1 cellular context compared by ENCODE assay signal in the genomic region with DNA sequence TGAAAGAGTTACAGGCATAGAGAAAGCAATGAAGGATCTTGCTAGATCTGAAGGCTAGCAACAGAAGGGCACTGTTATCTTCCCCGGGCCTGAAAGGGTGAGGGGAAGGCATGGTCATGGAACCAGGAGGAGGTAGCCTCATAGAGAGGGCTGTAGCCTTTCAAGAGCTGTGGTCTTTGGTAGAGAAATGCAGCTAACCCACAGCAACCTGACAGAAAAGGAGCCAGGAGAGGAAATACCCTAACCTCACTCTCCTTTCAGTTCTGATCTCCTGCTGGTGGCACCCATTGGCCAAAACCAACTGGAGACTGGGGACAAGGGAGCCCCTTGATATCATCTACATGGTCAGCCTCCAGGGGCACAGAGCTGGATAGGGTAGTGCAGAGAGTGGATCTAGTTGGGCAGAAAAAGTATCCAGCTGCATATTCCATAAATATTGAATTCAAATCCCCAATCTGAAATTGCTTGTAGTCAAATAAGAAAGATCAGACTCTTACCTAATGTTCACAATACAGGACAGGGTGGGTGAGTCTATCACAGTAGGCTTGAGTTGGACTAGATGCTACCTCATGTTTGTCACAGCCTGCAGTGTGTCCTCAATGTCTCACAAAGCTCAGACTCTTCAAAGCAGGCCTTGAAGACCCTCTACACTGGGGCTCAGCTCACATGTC.
TF ChIP-seq lines count a peak whose summit lies in the region.

No MANE protein-coding gene starts in this region.

TF ChIP-seq in IMR-90, 13 proteins besides CTCF, POLR2A, EP300 and RAD21 (continued from another document):
- no peak for TF ChIP-seq MXI1 (IDR thresholded peaks at IDR 0.05; ENCODE audit: borderline replicate concordance, low read depth, low read length)
- no peak for TF ChIP-seq MAFK (IDR thresholded peaks at IDR 0.05; ENCODE audit: low read depth, low read length)
- TF ChIP-seq CHD1 (IDR thresholded peaks at IDR 0.05; ENCODE audit: low read depth, low read length), result no peak
- TF ChIP-seq FOS (IDR thresholded peaks at IDR 0.05; ENCODE audit: low read depth, low read length), result no peak
- TF ChIP-seq NFE2L2 (IDR thresholded peaks at IDR 0.05; ENCODE audit: low read depth, low read length), result no peak
- no peak for TF ChIP-seq SMC3 (IDR thresholded peaks at IDR 0.05; ENCODE audit: low read depth, low read length)
- no peak for TF ChIP-seq MAZ (IDR thresholded peaks at IDR 0.05; ENCODE audit: borderline replicate concordance, low read depth, low read length)
- TF ChIP-seq, protein P1, sequence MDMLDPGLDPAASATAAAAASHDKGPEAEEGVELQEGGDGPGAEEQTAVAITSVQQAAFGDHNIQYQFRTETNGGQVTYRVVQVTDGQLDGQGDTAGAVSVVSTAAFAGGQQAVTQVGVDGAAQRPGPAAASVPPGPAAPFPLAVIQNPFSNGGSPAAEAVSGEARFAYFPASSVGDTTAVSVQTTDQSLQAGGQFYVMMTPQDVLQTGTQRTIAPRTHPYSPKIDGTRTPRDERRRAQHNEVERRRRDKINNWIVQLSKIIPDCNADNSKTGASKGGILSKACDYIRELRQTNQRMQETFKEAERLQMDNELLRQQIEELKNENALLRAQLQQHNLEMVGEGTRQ (IDR thresholded peaks at IDR 0.05; ENCODE audit: low read depth, low read length), result no peak
